Comparison of ENCODE assay signal across 8 cellular contexts in genomic region chr2:127408004-127408806, GRCh38. TPM values are rescaled to one million over a fixed set of nuclear protein-coding genes. Genes with fewer than 3 reads are reported as not detected.
DNase-seq lines count a peak whose midpoint lies in the region; ATAC-seq, FAIRE-seq and TF ChIP-seq lines count a peak whose summit lies in the region.

No MANE protein-coding gene starts in this region.

- FAIRE-seq in frontal cortex (lab: Jason Lieb, UNC) = no peak

- no peaks in the 10 kb centered on the region for H3K36me3 Mint-ChIP-seq in activated naive CD4-positive, alpha-beta T cell treated with anti-CD3 and anti-CD28 coated beads for 36 hours (ENCODE audit: low read depth)

- peak; percentile 52 for ATAC-seq in GM21717 (IDR thresholded peaks at IDR 0.05; ENCODE audit: unreplicated experiment)

- peak overlapping the region; percentile 95 for H3K27ac ChIP-seq in neutrophil

- peaks cover 5% of the 10 kb centered on the region for H3K27me3 Mint-ChIP-seq in activated naive CD4-positive, alpha-beta T cell treated with anti-CD3 and anti-CD28 coated beads for 36 hours (ENCODE audit: low read depth)

- H3K4me1 Mint-ChIP-seq in activated naive CD4-positive, alpha-beta T cell treated with anti-CD3 and anti-CD28 coated beads for 36 hours (ENCODE audit: low read depth) = peaks cover 32% of the 10 kb centered on the region

- TF ChIP-seq CTCF in neutrophil (IDR thresholded peaks at IDR 0.05) = peak; percentile 47

- H3K27ac Mint-ChIP-seq in activated naive CD4-positive, alpha-beta T cell treated with anti-CD3 and anti-CD28 coated beads for 36 hours = no peak overlapping the region

- DNase-seq in D341Med (ENCODE audit: low spot score) = peak; percentile 98
- DNase-seq in Kasumi-1 (lab: John Stamatoyannopoulos, UW) = peak; percentile 68 to 73
- peak; percentile 80 for DNase-seq in SK-MEL-5 (ENCODE audit: low read depth, low spot score)
- peak; percentile 88 for DNase-seq in activated naive CD4-positive, alpha-beta T cell treated with anti-CD3 and anti-CD28 coated beads for 36 hours
- DNase-seq in frontal cortex (ENCODE audit: low spot score in 2 of 2) = peak; percentile 96
- peak; percentile 73 for DNase-seq in stromal cell of bone marrow (ENCODE audit: low read depth)

- H3K36me3 ChIP-seq in neutrophil = no peaks in the 10 kb centered on the region

- intact Hi-C loops in activated naive CD4-positive, alpha-beta T cell treated with anti-CD3 and anti-CD28 coated beads for 36 hours (cut with micrococcal nuclease) = no loop called here

- no peaks in the 10 kb centered on the region for H3K9me3 ChIP-seq in neutrophil

- H3K9me3 Mint-ChIP-seq in activated naive CD4-positive, alpha-beta T cell treated with anti-CD3 and anti-CD28 coated beads for 36 hours = peaks cover 3% of the 10 kb centered on the region

- CTCF ChIA-PET in activated naive CD4-positive, alpha-beta T cell treated with anti-CD3 and anti-CD28 coated beads for 36 hours (lab: Charles Lee) = no interaction called here

- in situ Hi-C loops in SK-MEL-5 (cut with HindIII; ENCODE audit: low pct_unique_long_range_greater_than_20kb, low sequenced_read_pairs) = no loop called here

- peak overlapping the region; percentile 11 for H3K4me3 Mint-ChIP-seq in activated naive CD4-positive, alpha-beta T cell treated with anti-CD3 and anti-CD28 coated beads for 36 hours

- peak overlapping the region; percentile 60 to 72 for H3K4me3 ChIP-seq in neutrophil (ENCODE audit: low read depth in 1 of 2, low read length in 1 of 2)

- no peaks in the 10 kb centered on the region for H3K27me3 ChIP-seq in neutrophil

- H3K4me1 ChIP-seq in neutrophil (ENCODE audit: control insufficient read depth in 1 of 2, insufficient read depth in 1 of 2, low read depth in 1 of 2, low read length in 1 of 2) = peaks cover 44% of the 10 kb centered on the region in 2 experiments

RNA-seq across cellular contexts. Expression of gene PROC, which starts 10.0 kb away (rescaled TPM):
- total RNA-seq in SK-MEL-5 (2014; rRNA removed; shearing (Covaris generic)) = not detected in 2 replicates
- polyA plus RNA-seq in SK-MEL-5 (2015; cell fraction: cytosol; rRNA removed) = not detected in 2 replicates
- 0.59 TPM in 1 of 2 replicates, not detected in the other for polyA plus RNA-seq in SK-MEL-5 (2015; cell fraction: nucleus; rRNA removed)
- total RNA-seq in activated naive CD4-positive, alpha-beta T cell treated with anti-CD3 and anti-CD28 coated beads for 36 hours = not detected
- not detected for total RNA-seq in frontal cortex

RNA-seq across cellular contexts. Expression of gene MAP3K2, which starts 20.4 kb away (rescaled TPM):
- total RNA-seq in SK-MEL-5 (2014; rRNA removed; shearing (Covaris generic)) = 24.5 and 26.4 TPM in 2 replicates
- 11.9 and 13.1 TPM in 2 replicates for polyA plus RNA-seq in SK-MEL-5 (2015; cell fraction: cytosol; rRNA removed)
- 16.1 and 19.1 TPM in 2 replicates for polyA plus RNA-seq in SK-MEL-5 (2015; cell fraction: nucleus; rRNA removed)
- 10 to 100 TPM; 27.1 to 27.4 TPM for total RNA-seq in activated naive CD4-positive, alpha-beta T cell treated with anti-CD3 and anti-CD28 coated beads for 36 hours
- 37.9 TPM for total RNA-seq in frontal cortex

Comparison
In these comparisons a context has a peak if more than half of its experiments do, and no peak if none do; other contexts are left out.
1. Peak in every context shown above with its lines: DNase-seq, ATAC-seq, H3K4me3 ChIP-seq and H3K27ac ChIP-seq.